In the genomic region with DNA sequence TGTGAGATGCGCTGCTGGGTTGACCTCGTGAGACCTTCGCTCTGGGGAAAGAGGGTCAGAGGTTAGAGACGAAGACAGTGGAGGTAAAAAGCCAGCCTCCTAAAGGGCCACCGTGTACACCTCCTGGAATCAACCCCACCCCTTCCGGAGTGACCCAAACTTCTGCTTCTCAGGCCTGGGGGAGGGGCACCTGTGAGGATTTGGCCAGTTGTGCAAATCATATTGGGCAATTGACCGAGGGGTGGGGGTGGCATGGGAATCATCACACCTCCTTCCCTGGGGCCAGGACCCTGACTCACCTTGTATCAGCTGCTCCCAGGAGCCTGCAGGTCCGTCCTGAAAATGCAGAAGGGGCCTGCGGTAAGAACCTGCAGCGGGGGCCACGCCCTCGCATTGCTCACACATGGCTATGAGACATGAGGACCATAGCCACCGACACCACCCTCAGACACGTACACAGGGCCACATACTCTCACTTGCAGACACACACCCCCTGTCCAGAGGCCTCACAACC, we compare ENCODE assay signal across 12 cellular contexts. TPM values are rescaled to one million over a fixed set of nuclear protein-coding genes. Genes with fewer than 3 reads are reported as not detected.
DNase-seq lines count a peak whose midpoint lies in the region; ATAC-seq and TF ChIP-seq lines count a peak whose summit lies in the region.
"Had no signal": no experiment of that assay in that cellular context is flagged by ENCODE, and none has a peak within 500 bp of the region (broad histone marks: within the 10 kb centered on the region; RNA-seq: fewer than 3 reads in every experiment).

No MANE protein-coding gene starts in this region.

- H3K4me3 Mint-ChIP-seq in CD14-positive monocyte (peak overlapping the region; percentile 24 to 78), immature natural killer cell (peak overlapping the region; percentile 64 to 100 (median 74))
- peak overlapping the region; percentile 53 for H3K4me3 Mint-ChIP-seq in activated CD4-positive, alpha-beta T cell treated with anti-CD3 and anti-CD28 coated beads, Interleukin-2, amount 10 ng/mL, durations not matched to agents 7 days and 5 days
- H3K4me3 Mint-ChIP-seq: naive B cell had no signal

- no peaks in the 10 kb centered on the region for H3K27me3 ChIP-seq in HL-60 (ENCODE audit: insufficient read depth, poor library complexity, severe bottlenecking)

- peak overlapping the region; percentile 48 for H3K27ac ChIP-seq in HL-60 (replicated peaks)
- H3K27ac ChIP-seq: coronary artery had no signal

- CTCF ChIA-PET in activated CD4-positive, alpha-beta T cell treated with anti-CD3 and anti-CD28 coated beads, Interleukin-2, amount 10 ng/mL, durations not matched to agents 7 days and 5 days (lab: Charles Lee), result no interaction called here

- POLR2A ChIA-PET in activated CD4-positive, alpha-beta T cell treated with anti-CD3 and anti-CD28 coated beads, Interleukin-2, amount 10 ng/mL, durations not matched to agents 7 days and 5 days (lab: Charles Lee), result no interaction called here

- peak overlapping the region; percentile 76 to 96 (median 91) for H3K27ac Mint-ChIP-seq in CD14-positive monocyte
- H3K27ac Mint-ChIP-seq in activated CD4-positive, alpha-beta T cell treated with anti-CD3 and anti-CD28 coated beads, Interleukin-2, amount 10 ng/mL, durations not matched to agents 7 days and 5 days, result peak overlapping the region; percentile 34
- H3K27ac Mint-ChIP-seq in immature natural killer cell, result peak overlapping the region; percentile 85 to 99 (median 90)

- H3K4me1 Mint-ChIP-seq in CD14-positive monocyte, result peaks cover 54% of the 10 kb centered on the region
- H3K4me1 Mint-ChIP-seq in activated CD4-positive, alpha-beta T cell treated with anti-CD3 and anti-CD28 coated beads, Interleukin-2, amount 10 ng/mL, durations not matched to agents 7 days and 5 days, result peaks cover 47% of the 10 kb centered on the region
- peaks cover 51 to 52% of the 10 kb centered on the region in 2 donors for H3K4me1 Mint-ChIP-seq in immature natural killer cell

- H3K27me3 Mint-ChIP-seq in CD14-positive monocyte (ENCODE audit: low read depth in 3 of 3), result peaks cover 2 to 6% (median 4%) of the 10 kb centered on the region in 3 donors
- H3K27me3 Mint-ChIP-seq in activated CD4-positive, alpha-beta T cell treated with anti-CD3 and anti-CD28 coated beads, Interleukin-2, amount 10 ng/mL, durations not matched to agents 7 days and 5 days, result no peaks in the 10 kb centered on the region
- peaks cover 15 to 22% (median 17%) of the 10 kb centered on the region in 3 donors for H3K27me3 Mint-ChIP-seq in immature natural killer cell (ENCODE audit: low read depth in 3 of 3)

- intact Hi-C loops in CD14-positive monocyte (cut with micrococcal nuclease), result no loop called here

- peak; percentile 92 for DNase-seq in CD14-positive monocyte (ENCODE audit: low spot score)
- peak; percentile 65 to 85 for DNase-seq in HL-60 (ENCODE audit: low read depth in 1 of 2, low spot score in 1 of 2)
- DNase-seq in activated CD4-positive, alpha-beta T cell treated with anti-CD3 and anti-CD28 coated beads, Interleukin-2, amount 10 ng/mL, durations not matched to agents 7 days and 5 days, result no peak
- no peak for DNase-seq in immature natural killer cell
- DNase-seq in MV-4-11 (lab: John Stamatoyannopoulos, UW), result no peak
- DNase-seq in RKO (ENCODE audit: low spot score), result no peak
- DNase-seq: naive B cell, NCI-H2081 had no signal

- ATAC-seq in HG03565 (IDR thresholded peaks at IDR 0.05; ENCODE audit: unreplicated experiment) (no peak), HG03280 (IDR thresholded peaks at IDR 0.05; ENCODE audit: unreplicated experiment) (no peak)

- peaks cover 22 to 31% of the 10 kb centered on the region in 2 donors for H3K36me3 Mint-ChIP-seq in CD14-positive monocyte
- peaks cover 13% of the 10 kb centered on the region for H3K36me3 Mint-ChIP-seq in activated CD4-positive, alpha-beta T cell treated with anti-CD3 and anti-CD28 coated beads, Interleukin-2, amount 10 ng/mL, durations not matched to agents 7 days and 5 days (ENCODE audit: low read depth)
- peaks cover 0 to 18% (median 0%) of the 10 kb centered on the region in 3 donors for H3K36me3 Mint-ChIP-seq in immature natural killer cell
- H3K36me3 Mint-ChIP-seq: naive B cell had no signal

- H3K9me3 Mint-ChIP-seq in CD14-positive monocyte (peaks cover 0 to 2% (median 0%) of the 10 kb centered on the region in 7 donors), immature natural killer cell (no peaks in the 10 kb centered on the region)
- H3K9me3 Mint-ChIP-seq in activated CD4-positive, alpha-beta T cell treated with anti-CD3 and anti-CD28 coated beads, Interleukin-2, amount 10 ng/mL, durations not matched to agents 7 days and 5 days, result no peaks in the 10 kb centered on the region
- H3K9me3 Mint-ChIP-seq: naive B cell had no signal

- no peak overlapping the region; the same call in 1 of the 2 replicates for H3K4me3 ChIP-seq in HL-60 (replicated peaks; ENCODE audit: insufficient read depth, low read length)
- H3K4me3 ChIP-seq: coronary artery had no signal

- TF ChIP-seq CTCF in CD14-positive monocyte (IDR thresholded peaks at IDR 0.05), result no peak
- no peak for TF ChIP-seq CTCF in HL-60 (IDR thresholded peaks at IDR 0.05; ENCODE audit: insufficient read depth, low read length)

RNA-seq across cellular contexts. Expression of a gene that starts 2.8 kb away (rescaled TPM):
- 1 to 10 TPM in 1 of 2 donors, under 1 TPM in 1; 0.81 to 4.5 TPM for polyA plus RNA-seq in CD14-positive monocyte
- 10 to 100 TPM; 20.2 to 20.8 TPM for total RNA-seq in activated CD4-positive, alpha-beta T cell treated with anti-CD3 and anti-CD28 coated beads, Interleukin-2, amount 10 ng/mL, durations not matched to agents 7 days and 5 days
- 10 to 100 TPM in 2 of 3 donors, 1 to 10 TPM in 1; 7.3 to 39.0 (median 11.0) TPM for polyA plus RNA-seq in immature natural killer cell
- total RNA-seq: skeletal muscle tissue had no signal

RNA-seq across cellular contexts. Expression of a gene that starts 53.3 kb away (rescaled TPM):
- polyA plus RNA-seq in CD14-positive monocyte, result 1 to 10 TPM; 2.4 to 3.2 TPM
- not detected for total RNA-seq in activated CD4-positive, alpha-beta T cell treated with anti-CD3 and anti-CD28 coated beads, Interleukin-2, amount 10 ng/mL, durations not matched to agents 7 days and 5 days
- polyA plus RNA-seq in immature natural killer cell, result under 1 TPM in 2 of 3 donors, not detected in 1; 0.09 to 0.78 TPM

Comparison
In these comparisons a context has a peak if more than half of its experiments do, and no peak if none do; other contexts are left out.
1. DNase-seq: peak in CD14-positive monocyte (single experiment) and HL-60 (2 of 2); none in activated CD4-positive, alpha-beta T cell treated with anti-CD3 and anti-CD28 coated beads, Interleukin-2, amount 10 ng/mL, durations not matched to agents 7 days and 5 days (single experiment), immature natural killer cell (0 of 3), MV-4-11 (single experiment) and RKO (single experiment).
2. H3K27ac Mint-ChIP-seq: peak in every context shown above with its lines; median percentile 91 in CD14-positive monocyte; 90 in immature natural killer cell; 34 in activated CD4-positive, alpha-beta T cell treated with anti-CD3 and anti-CD28 coated beads, Interleukin-2, amount 10 ng/mL, durations not matched to agents 7 days and 5 days.
3. Peak in every context shown above with its lines, with median percentiles within 50 percentile points of each other: H3K4me3 Mint-ChIP-seq.